Comparison of ENCODE assay signal across 25 cellular contexts in genomic region chr12:7265251-7265650, GRCh38. TPM values are rescaled to one million over a fixed set of nuclear protein-coding genes. Genes with fewer than 3 reads are reported as not detected.
"Had no signal": no experiment of that assay in that cellular context is flagged by ENCODE, and none has a peak within 500 bp of the region (broad histone marks: within the 10 kb centered on the region; RNA-seq: fewer than 3 reads in every experiment).

No MANE protein-coding gene starts in this region.

- H3K27me3 ChIP-seq: adrenal gland had no signal

- H3K4me1 ChIP-seq: adrenal gland had no signal

- H3K9me2 ChIP-seq: SK-N-SH had no signal

- H3K36me3 Mint-ChIP-seq: activated naive CD8-positive, alpha-beta T cell treated with anti-CD3 and anti-CD28 coated beads, Interleukin-2, amount 10 ng/mL, durations not matched to agents 7 days and 5 days had no signal

- H3K4me1 Mint-ChIP-seq: activated CD4-positive, alpha-beta T cell treated with anti-CD3 and anti-CD28 coated beads for 36 hours; activated naive CD8-positive, alpha-beta T cell treated with anti-CD3 and anti-CD28 coated beads, Interleukin-2, amount 10 ng/mL, durations not matched to agents 7 days and 5 days had no signal

- ATAC-seq: activated CD4-positive, alpha-beta T cell treated with anti-CD3 and anti-CD28 coated beads for 36 hours; activated CD8-positive, alpha-beta T cell treated with anti-CD3 and anti-CD28 coated beads for 36 hours; Right ventricle myocardium inferior had no signal

- H3K36me3 ChIP-seq: adrenal gland, WERI-Rb-1 had no signal

- H3K27ac ChIP-seq: adrenal gland, KMS-11, WERI-Rb-1 had no signal

- H3K27ac Mint-ChIP-seq: activated CD4-positive, alpha-beta T cell treated with anti-CD3 and anti-CD28 coated beads for 36 hours; activated CD8-positive, alpha-beta T cell treated with anti-CD3 and anti-CD28 coated beads for 36 hours; activated naive CD8-positive, alpha-beta T cell treated with anti-CD3 and anti-CD28 coated beads, Interleukin-2, amount 10 ng/mL, durations not matched to agents 7 days and 5 days had no signal

- H3K4me3 ChIP-seq: adrenal gland had no signal

- H3K4me2 ChIP-seq: KMS-11, SK-N-SH had no signal

- H3K4me3 Mint-ChIP-seq: activated CD4-positive, alpha-beta T cell treated with anti-CD3 and anti-CD28 coated beads for 36 hours; activated CD8-positive, alpha-beta T cell treated with anti-CD3 and anti-CD28 coated beads for 36 hours; activated naive CD8-positive, alpha-beta T cell treated with anti-CD3 and anti-CD28 coated beads, Interleukin-2, amount 10 ng/mL, durations not matched to agents 7 days and 5 days had no signal

- H3K9me3 ChIP-seq: adrenal gland, SK-N-SH had no signal

- DNase-seq: activated CD4-positive, alpha-beta T cell treated with anti-CD3 and anti-CD28 coated beads for 36 hours; activated CD8-positive, alpha-beta memory T cell treated with anti-CD3 and anti-CD28 coated beads, Interleukin-2, amount 50 U/mL, for 4 hours; activated CD8-positive, alpha-beta T cell treated with anti-CD3 and anti-CD28 coated beads for 36 hours; activated naive CD4-positive, alpha-beta T cell treated with anti-CD3 and anti-CD28 coated beads, Interleukin-2, amount 50 U/mL, for 16 hours; activated naive CD8-positive, alpha-beta T cell treated with anti-CD3 and anti-CD28 coated beads, Interleukin-2, amount 10 ng/mL, durations not matched to agents 7 days and 5 days; activated T-cell treated with anti-CD3 and anti-CD28 coated beads, Interleukin-2, amount 50 U/mL, for 1 hour; adrenal gland; anterior cingulate cortex; caudate nucleus; NCI-H1048; NCI-H146; NCI-H1930; NCI-H2171; NCI-H2227 treated with DMSO at 0.1 percent for 48 hours; NCI-H446 treated with DMSO at 0.1 percent for 48 hours; NCI-H774; RPMI8226; SK-N-SH; T-helper 1 cell; WERI-Rb-1 had no signal

- H3K9me3 Mint-ChIP-seq: activated naive CD8-positive, alpha-beta T cell treated with anti-CD3 and anti-CD28 coated beads, Interleukin-2, amount 10 ng/mL, durations not matched to agents 7 days and 5 days had no signal

RNA-seq across cellular contexts. Expression of gene ACSM4, which starts 38.6 kb away (rescaled TPM):
- total RNA-seq: activated CD4-positive, alpha-beta T cell treated with anti-CD3 and anti-CD28 coated beads for 36 hours; activated CD8-positive, alpha-beta T cell treated with anti-CD3 and anti-CD28 coated beads for 36 hours; activated naive CD8-positive, alpha-beta T cell treated with anti-CD3 and anti-CD28 coated beads, Interleukin-2, amount 10 ng/mL, durations not matched to agents 7 days and 5 days; adrenal gland; cerebellum; OCI-LY7; Right ventricle myocardium inferior; T-helper 2 cell treated with Interferon-gamma antibody and Interleukin-4, amounts not matched to agents 100 ng/mL and 5 ng/mL, for 36 hours had no signal
- polyA plus RNA-seq: adrenal gland, SK-N-SH had no signal
